In genomic region chr3:25294406-25294805, GRCh38 we compare ENCODE assay signal across 21 cellular contexts.
DNase-seq lines count a peak whose midpoint lies in the region; TF ChIP-seq lines count a peak whose summit lies in the region.
"Had no signal": no experiment of that assay in that cellular context is flagged by ENCODE, and none has a peak within 500 bp of the region (broad histone marks: within the 10 kb centered on the region; RNA-seq: fewer than 3 reads in every experiment).

No MANE protein-coding gene starts in this region.

- H3K36me3 Mint-ChIP-seq in H9 (ENCODE audit: insufficient read depth in 1 of 3, low read depth in 3 of 3) (no peaks in the 10 kb centered on the region; a peak in 2 of 7 replicates), type B pancreatic cell (peaks cover 5% of the 10 kb centered on the region), endothelial cell (ENCODE audit: low read depth, unreplicated experiment) (no peaks in the 10 kb centered on the region)

- no peak overlapping the region for H3K56ac ChIP-seq in H9 (ENCODE audit: insufficient read length, low read depth, low read length)

- no peaks in the 10 kb centered on the region for H3K79me1 ChIP-seq in H9 (ENCODE audit: insufficient read depth, low read depth, low read length, poor library complexity, severe bottlenecking)

- H3K4me2 ChIP-seq in H9 (ENCODE audit: insufficient read depth, insufficient read length, low read length), result no peak overlapping the region

- H2BK12ac ChIP-seq in H9 (ENCODE audit: insufficient read length, low read depth, low read length), result peak overlapping the region; percentile 60

- H3K9me3 ChIP-seq in H9 (ENCODE audit: control insufficient read depth, low read depth, low read length), result no peaks in the 10 kb centered on the region
- H3K9me3 ChIP-seq: SJCRH30 had no signal

- no peak overlapping the region for H4K5ac ChIP-seq in H9 (ENCODE audit: insufficient read length, low read depth, low read length)

- H3K4me1 ChIP-seq in H9 (ENCODE audit: insufficient read depth, low read length), result no peaks in the 10 kb centered on the region
- H3K4me1 ChIP-seq: SJCRH30 had no signal

- H3K27me3 Mint-ChIP-seq in H9 (ENCODE audit: low read depth) (no peaks in the 10 kb centered on the region), type B pancreatic cell (peaks cover 3% of the 10 kb centered on the region), endothelial cell (ENCODE audit: unreplicated experiment) (no peaks in the 10 kb centered on the region)
- H3K27me3 Mint-ChIP-seq: CD4-positive, alpha-beta T cell had no signal

- no peak overlapping the region for H3K9ac ChIP-seq in H9 (ENCODE audit: extremely low read depth, insufficient read length, low read length)

- H3K27ac ChIP-seq in H9 (ENCODE audit: insufficient read length, low read depth, low read length), result no peak overlapping the region
- H3K27ac ChIP-seq in epithelial cell of prostate, result peak overlapping the region; percentile 61
- H3K27ac ChIP-seq: SJCRH30 had no signal

- H4K20me1 ChIP-seq in H9 (ENCODE audit: control insufficient read depth, insufficient read depth, insufficient read length), result no peaks in the 10 kb centered on the region

- H4K91ac ChIP-seq in H9 (ENCODE audit: insufficient read length, low read depth, low read length), result no peak overlapping the region

- H3K79me2 ChIP-seq in H9 (ENCODE audit: insufficient read depth, low read length), result no peaks in the 10 kb centered on the region

- H3K9me3 Mint-ChIP-seq in H9 (no peaks in the 10 kb centered on the region), type B pancreatic cell (peaks cover 9% of the 10 kb centered on the region), endothelial cell (ENCODE audit: unreplicated experiment) (no peaks in the 10 kb centered on the region)
- H3K9me3 Mint-ChIP-seq: neural crest cell; T-helper 1 cell treated with Interleukin-12 subunit alpha and Interleukin-12 subunit beta and Interleukin-4 antibody, amounts not matched to agents 30 μg/mL and 1 μg/mL, for 36 hours had no signal

- no peak overlapping the region for H2AK5ac ChIP-seq in H9 (ENCODE audit: insufficient read length, low read length)

- H3K4me3 Mint-ChIP-seq in H9 (no peak overlapping the region), type B pancreatic cell (no peak overlapping the region), endothelial cell (ENCODE audit: unreplicated experiment) (no peak overlapping the region)
- H3K4me3 Mint-ChIP-seq: CD4-positive, alpha-beta T cell; T-helper 1 cell treated with Interleukin-12 subunit alpha and Interleukin-12 subunit beta and Interleukin-4 antibody, amounts not matched to agents 30 μg/mL and 1 μg/mL, for 36 hours had no signal

- no peak overlapping the region for H3T11ph ChIP-seq in H9 (ENCODE audit: low read length)

- no peak overlapping the region for H3K14ac ChIP-seq in H9 (ENCODE audit: insufficient read depth, low read length)

- WGBS in H9 (ENCODE audit: extremely low coverage, insufficient read length, low lambda C conversion rate), result no CpG with 5 or more reads among the region's 4 CpGs

- no peaks in the 10 kb centered on the region for H3K27me3 ChIP-seq in H9 (ENCODE audit: insufficient read depth, low read length)
- H3K27me3 ChIP-seq: SJCRH30 had no signal

- H2BK120ac ChIP-seq in H9 (ENCODE audit: low read depth, low read length, poor library complexity, severe bottlenecking), result peak overlapping the region; percentile 67

- no peak overlapping the region for H2BK20ac ChIP-seq in H9 (ENCODE audit: low read depth, low read length, poor library complexity, severe bottlenecking)

- no peak overlapping the region for H2BK15ac ChIP-seq in H9 (ENCODE audit: low read depth, low read length)

- H3K23me2 ChIP-seq in H9 (ENCODE audit: insufficient read length, low read depth, low read length, poor library complexity, severe bottlenecking), result no peaks in the 10 kb centered on the region

- H3K27ac Mint-ChIP-seq in H9 (no peak overlapping the region), type B pancreatic cell (peak overlapping the region; percentile 95), endothelial cell (ENCODE audit: unreplicated experiment) (no peak overlapping the region)
- H3K27ac Mint-ChIP-seq: CD4-positive, alpha-beta T cell; T-helper 1 cell treated with Interleukin-12 subunit alpha and Interleukin-12 subunit beta and Interleukin-4 antibody, amounts not matched to agents 30 μg/mL and 1 μg/mL, for 36 hours had no signal

- peaks cover 46 to 50% of the 10 kb centered on the region in 2 experiments for H3K4me1 Mint-ChIP-seq in H9
- peaks cover 59% of the 10 kb centered on the region for H3K4me1 Mint-ChIP-seq in type B pancreatic cell (ENCODE audit: unreplicated experiment)
- no peaks in the 10 kb centered on the region for H3K4me1 Mint-ChIP-seq in endothelial cell (ENCODE audit: unreplicated experiment)

- no peak for TF ChIP-seq CTCF in H9 (conservative IDR thresholded peaks at IDR 0.05)
- TF ChIP-seq CTCF in NB4 (IDR thresholded peaks at IDR 0.05; ENCODE audit: low read depth, low read length), result no peak
- TF ChIP-seq CTCF in type B pancreatic cell (conservative IDR thresholded peaks at IDR 0.05), result no peak
- no peak for TF ChIP-seq CTCF in endothelial cell (IDR thresholded peaks at IDR 0.05; ENCODE audit: unreplicated experiment)

- H3K18ac ChIP-seq in H9 (ENCODE audit: insufficient read length, low read depth, low read length), result no peak overlapping the region

- H3K4me3 ChIP-seq in NB4 (ENCODE audit: low read depth, low read length), result no peak overlapping the region
- H3K4me3 ChIP-seq: SJCRH30 had no signal

- no peak overlapping the region for H4K8ac ChIP-seq in H9 (replicated peaks; ENCODE audit: insufficient read length, low read depth, low read length)

- no peak overlapping the region for H2AFZ ChIP-seq in H9 (ENCODE audit: low read length)

- no peak overlapping the region for H2BK5ac ChIP-seq in H9 (ENCODE audit: insufficient read length, low read length)

- no peak overlapping the region for H3K4ac ChIP-seq in H9 (ENCODE audit: low read depth, low read length)

- no peak for DNase-seq in H9
- peak; percentile 83 for DNase-seq in NB4 (ENCODE audit: low read depth)
- DNase-seq in epithelial cell of prostate (ENCODE audit: low read depth, low spot score), result no peak
- DNase-seq in type B pancreatic cell (ENCODE audit: extremely low spot score, unreplicated experiment), result no peak
- DNase-seq in NCI-H1048 (lab: John Stamatoyannopoulos, UW), result no peak
- no peak for DNase-seq in NCI-H748 (lab: John Stamatoyannopoulos, UW; ENCODE audit: unreplicated experiment)
- no peak for DNase-seq in endothelial cell (ENCODE audit: low spot score)
- DNase-seq: activated gamma-delta T cell; CD4-positive, alpha-beta T cell; effector CD4-positive, alpha-beta T cell; hypothalamus; IMR-90; left ventricle myocardium superior; MM.1S; NCI-H1694; NCI-H526; stimulated activated CD4-positive, alpha-beta T cell treated with anti-CD3 and anti-CD28 coated beads, Interleukin-15, amount 100 ng/mL, for 24 hours; stimulated activated naive CD8-positive, alpha-beta T cell treated with anti-CD3 and anti-CD28 coated beads, Interleukin-15, Interleukin-2, amounts not matched to agents 100 U/mL and 50 U/mL, for 24 hours had no signal

- H3K23ac ChIP-seq in H9 (ENCODE audit: insufficient read length, low read depth, low read length), result no peak overlapping the region

- TF ChIP-seq POLR2A in NB4 (IDR thresholded peaks at IDR 0.05; ENCODE audit: extremely low read depth, insufficient read length), result no peak
